8 cellular contexts compared by ENCODE assay signal in genomic region chr4:145956288-145956890, GRCh38. TPM values are rescaled to one million over a fixed set of nuclear protein-coding genes. Genes with fewer than 3 reads are reported as not detected.
DNase-seq lines count a peak whose midpoint lies in the region; ATAC-seq and TF ChIP-seq lines count a peak whose summit lies in the region.

No MANE protein-coding gene starts in this region.

- peak overlapping the region; percentile 24 for H3K9ac ChIP-seq in OCI-LY3 (ENCODE audit: low read length)

- CTCF ChIA-PET in MCF 10A (lab: Yijun Ruan, JAX): interaction anchor here (0.7 to 2.7 kb wide), 19 partner anchors 11 to 740 kb away, joined by 3 to 16 read pairs (median 3); no protein-coding TSS in a partner anchor

- no peak overlapping the region for H3K27ac ChIP-seq in OCI-LY3 (ENCODE audit: low read length)

- H3K4me3 ChIP-seq in OCI-LY3 (ENCODE audit: low read length): peak overlapping the region; percentile 26

- no peaks in the 10 kb centered on the region for H3K79me2 ChIP-seq in OCI-LY3 (ENCODE audit: low read length)

- H4K20me1 ChIP-seq in OCI-LY3 (ENCODE audit: insufficient read depth, low read length): no peaks in the 10 kb centered on the region

- peak; percentile 99 for TF ChIP-seq CTCF in OCI-LY3 (IDR thresholded peaks at IDR 0.05; ENCODE audit: low read depth, low read length)
- TF ChIP-seq CTCF in MCF 10A (IDR thresholded peaks at IDR 0.05; ENCODE audit: unreplicated experiment): peak; percentile 70

- no peaks in the 10 kb centered on the region for H3K36me3 ChIP-seq in OCI-LY3 (replicated peaks; ENCODE audit: low read depth, low read length)

- no peak overlapping the region for H3K27ac Mint-ChIP-seq in MCF 10A (ENCODE audit: low read depth, unreplicated experiment)

- peak; percentile 32 for DNase-seq in activated gamma-delta T cell treated with Interleukin-2 at 50 U/mL for 16 hours
- DNase-seq in activated gamma-delta T cell (lab: John Stamatoyannopoulos, UW): no peak
- DNase-seq in MCF 10A (ENCODE audit: unreplicated experiment): peak; percentile 62
- peak; percentile 46 for DNase-seq in medulla oblongata (ENCODE audit: extremely low spot score)

- no peak overlapping the region for H3K4me3 Mint-ChIP-seq in MCF 10A (ENCODE audit: unreplicated experiment)

- H3K27me3 ChIP-seq in OCI-LY3 (ENCODE audit: low read depth, low read length): peaks cover 3% of the 10 kb centered on the region

- peak overlapping the region; percentile 58 for H3K4me2 ChIP-seq in OCI-LY3 (ENCODE audit: low read length)

- H3K36me3 Mint-ChIP-seq in MCF 10A (ENCODE audit: insufficient read depth, unreplicated experiment): peaks cover 6% of the 10 kb centered on the region

- BruUV-seq in MCF 10A (replicated peaks; lab: Mats Ljungman, UMichigan): no TSS peak

- H3K4me1 Mint-ChIP-seq in MCF 10A (ENCODE audit: insufficient read depth, unreplicated experiment): peaks cover 32% of the 10 kb centered on the region

- peak overlapping the region; percentile 31; the same call in 1 of the 2 replicates for H2AFZ ChIP-seq in OCI-LY3 (ENCODE audit: low read depth, low read length)

- H3K4me1 ChIP-seq in OCI-LY3 (ENCODE audit: low read length): peaks cover 9% of the 10 kb centered on the region

- H3K27me3 Mint-ChIP-seq in MCF 10A (ENCODE audit: insufficient read depth, unreplicated experiment): no peaks in the 10 kb centered on the region

- H3K9me3 ChIP-seq in OCI-LY3 (ENCODE audit: insufficient read depth, low read length): no peaks in the 10 kb centered on the region

- H3K9me3 Mint-ChIP-seq in MCF 10A (ENCODE audit: unreplicated experiment): peaks cover 9% of the 10 kb centered on the region

- ATAC-seq in HG02678 (IDR thresholded peaks at IDR 0.05; ENCODE audit: unreplicated experiment): peak; percentile 77
- ATAC-seq in GM18873 (IDR thresholded peaks at IDR 0.05; ENCODE audit: low FRiP score, unreplicated experiment): no peak
- ATAC-seq in HG03196 (IDR thresholded peaks at IDR 0.05; ENCODE audit: unreplicated experiment): no peak

- intact Hi-C loops in MCF 10A (cut with micrococcal nuclease): no loop called here

- POLR2A ChIA-PET in MCF 10A (lab: Yijun Ruan, JAX): no interaction called here

RNA-seq across cellular contexts. Expression of gene ZNF827, which starts 17.8 kb away (rescaled TPM):
- total RNA-seq in MCF 10A (2022): 11.3 and 22.4 TPM in 2 replicates
